9 cellular contexts compared by ENCODE assay signal in the genomic region with DNA sequence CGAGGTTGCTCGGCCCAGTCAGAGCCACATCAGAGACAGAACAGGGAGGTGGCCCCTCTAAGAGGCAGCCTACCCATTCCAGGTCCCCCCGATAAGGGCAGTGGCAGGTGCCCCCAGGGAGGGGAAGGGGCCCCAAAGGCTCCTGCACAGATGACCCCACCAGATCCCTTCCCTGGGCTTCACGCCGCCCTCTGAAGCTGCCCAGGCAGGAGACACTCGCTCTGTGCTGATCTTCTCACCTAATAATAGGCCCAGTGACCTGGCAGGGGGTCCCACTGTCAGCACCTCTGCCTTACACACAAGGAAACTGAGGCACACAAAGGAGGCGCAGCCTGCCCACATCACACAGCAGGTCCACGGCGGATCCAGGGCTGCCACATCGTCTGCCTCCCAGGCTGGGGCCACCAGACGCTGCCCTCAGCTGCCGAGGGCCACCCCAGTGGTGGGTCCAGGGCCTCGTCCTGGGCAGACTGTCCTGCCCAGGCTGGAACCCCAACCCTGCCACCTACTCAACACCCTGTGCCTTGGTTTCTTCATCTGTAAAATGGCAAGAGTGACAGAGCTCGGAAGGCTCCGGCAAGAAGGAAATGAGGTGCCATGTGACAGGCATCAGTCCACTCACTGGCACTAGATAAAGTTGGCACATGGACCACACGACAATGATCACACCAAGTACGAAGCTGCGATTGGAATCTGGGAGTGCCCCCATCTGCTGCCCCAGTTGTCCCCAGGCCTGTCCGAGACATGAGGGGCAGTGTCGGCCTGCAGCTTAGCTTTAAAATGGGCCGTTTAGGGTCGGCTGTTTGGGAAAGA. TPM values are rescaled to one million over a fixed set of nuclear protein-coding genes. Genes with fewer than 3 reads are reported as not detected.
DNase-seq lines count a peak whose midpoint lies in the region; ATAC-seq, FAIRE-seq and TF ChIP-seq lines count a peak whose summit lies in the region.
"Had no signal": no experiment of that assay in that cellular context is flagged by ENCODE, and none has a peak within 500 bp of the region (broad histone marks: within the 10 kb centered on the region; RNA-seq: fewer than 3 reads in every experiment).

No MANE protein-coding gene starts in this region.

- no peak for DNase-seq in GM12892 (ENCODE audit: insufficient read length)
- no peak for DNase-seq in mesenchymal stem cell
- no peak for DNase-seq in stomach
- no peak for DNase-seq in HEK293T (ENCODE audit: extremely low spot score)
- no peak for DNase-seq in stimulated activated CD4-positive, alpha-beta T cell treated with anti-CD3 and anti-CD28 coated beads, Interleukin-1b, Interleukin-23, amount 100 ng/mL, for 48 hours
- DNase-seq: Calu3 had no signal

- no peak overlapping the region for H3K23ac ChIP-seq in mesenchymal stem cell (ENCODE audit: low read length in 2 of 2)

- no peak overlapping the region for H2AFZ ChIP-seq in mesenchymal stem cell (ENCODE audit: low read depth, low read length)

- TF ChIP-seq CTCF in stomach (IDR thresholded peaks at IDR 0.05), result no peak

- no peak overlapping the region for H3K14ac ChIP-seq in mesenchymal stem cell (ENCODE audit: low read length in 2 of 2)

- 98% methylated on average over 22 of the region's 22 CpGs for WGBS in mesenchymal stem cell
- WGBS in stomach, 5 donors, result 93 to 98% (median 97%) methylated on average over 14 to 22 of the region's 22 CpGs

- H3K27me3 ChIP-seq in mesenchymal stem cell (ENCODE audit: control insufficient read depth in 1 of 2, insufficient read depth in 1 of 2, low read length in 2 of 2) (no peaks in the 10 kb centered on the region), stomach (no peaks in the 10 kb centered on the region)

- H2BK15ac ChIP-seq in mesenchymal stem cell (ENCODE audit: low read depth, poor library complexity, severe bottlenecking), result no peak overlapping the region

- H3K79me1 ChIP-seq in mesenchymal stem cell (replicated peaks; ENCODE audit: low read length, poor library complexity, severe bottlenecking), result peaks cover 54% of the 10 kb centered on the region

- H2BK12ac ChIP-seq in mesenchymal stem cell (ENCODE audit: low read length in 2 of 2), result no peak overlapping the region

- intact Hi-C loops in stomach (cut with DNase I; ENCODE audit: low total_unique reads), result loop anchor here (5.0 kb wide), 1 partner anchor 134 kb away; no protein-coding TSS in a partner anchor

- H3K9ac ChIP-seq in mesenchymal stem cell (ENCODE audit: low read length), result peak overlapping the region; percentile 87

- H2BK5ac ChIP-seq in mesenchymal stem cell (ENCODE audit: low read depth, low read length, poor library complexity, severe bottlenecking), result no peak overlapping the region

- H3K4me3 ChIP-seq in mesenchymal stem cell (ENCODE audit: insufficient read depth in 1 of 2, low read depth in 1 of 2, low read length in 2 of 2) (no peak overlapping the region), stomach (no peak overlapping the region)
- H3K4me3 ChIP-seq: smooth muscle cell had no signal

- H3K4ac ChIP-seq in mesenchymal stem cell (ENCODE audit: low read depth in 1 of 2, low read length in 2 of 2), result no peak overlapping the region

- POLR2A ChIA-PET in HEK293T (lab: Yijun Ruan, JAX), result no interaction called here

- H2BK120ac ChIP-seq in mesenchymal stem cell (ENCODE audit: low read depth, low read length), result no peak overlapping the region

- peak; percentile 14 for FAIRE-seq in GM12892 (lab: Jason Lieb, UNC)

- peak overlapping the region; percentile 66 for H3K27ac ChIP-seq in cingulate gyrus (ENCODE audit: low read depth, low read length)
- H3K27ac ChIP-seq in mesenchymal stem cell (ENCODE audit: low read length, poor library complexity, severe bottlenecking), result no peak overlapping the region
- H3K27ac ChIP-seq in stomach, result peak overlapping the region; percentile 59 to 88 (median 83)

- no peak for TF ChIP-seq POLR2A in GM12892 (IDR thresholded peaks at IDR 0.05; ENCODE audit: low read depth, low read length)
- TF ChIP-seq POLR2A in stomach (IDR thresholded peaks at IDR 0.05), result no peak

- no peak overlapping the region for H3K18ac ChIP-seq in mesenchymal stem cell (ENCODE audit: low read depth in 1 of 2, low read length in 2 of 2)

- H2AK5ac ChIP-seq in mesenchymal stem cell (ENCODE audit: low read length, severe bottlenecking), result no peak overlapping the region

- H3K4me1 ChIP-seq in mesenchymal stem cell (ENCODE audit: control insufficient read depth, insufficient read depth, low read depth, low read length) (peaks cover 6% of the 10 kb centered on the region), stomach (peaks cover 10 to 28% (median 15%) of the 10 kb centered on the region in 4 donors)

- H3K4me2 ChIP-seq in mesenchymal stem cell (ENCODE audit: low read length, poor library complexity, severe bottlenecking), result no peak overlapping the region
- H3K4me2 ChIP-seq: smooth muscle cell had no signal

- H4K91ac ChIP-seq in mesenchymal stem cell (ENCODE audit: low read length), result no peak overlapping the region

- no peaks in the 10 kb centered on the region for H3K9me3 ChIP-seq in mesenchymal stem cell (ENCODE audit: control insufficient read depth, low read length)
- H3K9me3 ChIP-seq in stomach, result no peaks in the 10 kb centered on the region

- TF ChIP-seq EP300 in stomach (IDR thresholded peaks at IDR 0.05), result no peak

- H4K8ac ChIP-seq in mesenchymal stem cell (ENCODE audit: low read length), result no peak overlapping the region

- ATAC-seq in HG03378 (IDR thresholded peaks at IDR 0.05; ENCODE audit: unreplicated experiment), result no peak

- CTCF ChIA-PET in HEK293T (lab: Yijun Ruan, JAX), result no interaction called here

- peaks cover 49 to 82% of the 10 kb centered on the region in 2 experiments for H3K36me3 ChIP-seq in mesenchymal stem cell (ENCODE audit: control insufficient read depth in 1 of 2, insufficient read depth in 2 of 2, low read depth in 1 of 2, low read length in 2 of 2)
- H3K36me3 ChIP-seq in stomach, result peaks cover 38 to 66% (median 60%) of the 10 kb centered on the region in 4 donors

TF ChIP-seq in HEK293T, 16 proteins besides CTCF, POLR2A, EP300 and RAD21:
- TF ChIP-seq HDGF (IDR thresholded peaks at IDR 0.05; ENCODE audit: borderline replicate concordance) (no peak), SUZ12 (IDR thresholded peaks at IDR 0.05) (no peak), ELF4 (IDR thresholded peaks at IDR 0.05) (no peak), FOXM1 (IDR thresholded peaks at IDR 0.05; ENCODE audit: borderline replicate concordance) (no peak), PKNOX1 (IDR thresholded peaks at IDR 0.05) (no peak), SP1 (IDR thresholded peaks at IDR 0.05) (no peak), TARDBP (IDR thresholded peaks at IDR 0.05) (no peak), LEF1 (IDR thresholded peaks at IDR 0.05; ENCODE audit: borderline replicate concordance) (no peak), FOXK2 (IDR thresholded peaks at IDR 0.05) (no peak), BHLHE40 (IDR thresholded peaks at IDR 0.05; ENCODE audit: borderline replicate concordance) (no peak), L3MBTL2 (conservative IDR thresholded peaks at IDR 0.05) (no peak), ZNF384 (IDR thresholded peaks at IDR 0.05) (no peak), ARNT (IDR thresholded peaks at IDR 0.05) (no peak)
TF ChIP-seq in HEK293T: peak in this region for 0.

RNA-seq across cellular contexts. Expression of gene KLF2, which starts 56.5 kb away (rescaled TPM):
- 1.7 TPM for polyA plus RNA-seq in GM12892 (2012; ENCODE audit: missing spikeins)
- 39.9 TPM for polyA plus RNA-seq in mesenchymal stem cell (2013, experiment 1 of 2)
- 38.0 TPM for polyA plus RNA-seq in mesenchymal stem cell (2013, experiment 2 of 2)
- 100 to 1,000 TPM in 1 of 5 donors, 10 to 100 TPM in 4; 31.0 to 107 (median 72.3) TPM for total RNA-seq in stomach
- 10 to 100 TPM in 2 of 3 donors, 1 to 10 TPM in 1; 9.5 to 69.5 (median 16.7) TPM for polyA plus RNA-seq in stomach
